In the genomic region with DNA sequence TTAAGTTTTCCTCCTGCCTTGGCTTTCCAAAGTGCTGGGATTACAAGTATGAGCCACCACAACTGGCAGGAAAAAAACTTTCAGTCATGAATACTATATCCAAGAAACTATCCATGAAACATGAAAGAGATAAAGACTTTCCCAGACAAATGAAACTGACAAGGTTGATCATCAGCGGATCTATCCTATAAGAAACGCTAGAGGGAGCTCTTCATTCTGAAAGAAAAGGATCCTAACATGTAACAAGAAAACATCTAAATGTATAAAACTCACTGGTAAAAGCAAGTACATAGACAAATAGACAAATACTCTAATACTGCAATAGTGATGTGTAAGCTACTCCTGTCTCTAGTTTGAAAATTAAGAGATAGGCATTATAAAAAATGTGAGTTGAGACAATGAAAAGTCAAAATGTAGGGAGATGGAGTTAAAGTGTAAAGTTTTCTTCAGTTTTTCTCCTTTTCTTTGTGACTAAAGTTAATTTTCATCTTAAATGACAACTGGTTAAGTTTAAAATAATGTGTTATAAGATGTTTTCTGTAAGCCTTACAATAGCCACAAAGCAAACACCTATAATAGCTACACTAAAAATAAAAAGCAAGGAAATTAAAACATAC, we compare ENCODE assay signal across 8 cellular contexts.
A peak's percentile ranks its signal among the peaks of the same experiment; 100 is the strongest.
DNase-seq lines count a peak whose midpoint lies in the region; ATAC-seq and TF ChIP-seq lines count a peak whose summit lies in the region.

No MANE protein-coding gene starts in this region.

- no peak for TF ChIP-seq POLR2A in tibial nerve (IDR thresholded peaks at IDR 0.05)

- 6 to 11% methylated on average over 2 of the region's 2 CpGs for WGBS in tibial nerve, 2 donors

- TF ChIP-seq CTCF in Calu3 (IDR thresholded peaks at IDR 0.05; ENCODE audit: unreplicated experiment) (peak; percentile 26), glutamatergic neuron (IDR thresholded peaks at IDR 0.05; ENCODE audit: partially characterized antibody, unreplicated experiment) (peak; percentile 75), tibial nerve (IDR thresholded peaks at IDR 0.05) (peak; percentile 30 to 59 (median 40))

- BruUV-seq in Calu3 (replicated peaks; lab: Mats Ljungman, UMichigan) = no TSS peak

- no peak for TF ChIP-seq EP300 in tibial nerve (IDR thresholded peaks at IDR 0.05)

- no peak overlapping the region for H3K4me3 ChIP-seq in Karpas-422 (ENCODE audit: low read length)
- no peak overlapping the region for H3K4me3 ChIP-seq in tibial nerve

- no peaks in the 10 kb centered on the region for H3K9me2 ChIP-seq in Karpas-422 (replicated peaks; ENCODE audit: insufficient read depth, low read length)

- H3K9me3 Mint-ChIP-seq in Calu3 (ENCODE audit: low read depth, unreplicated experiment) = no peaks in the 10 kb centered on the region
- H3K9me3 Mint-ChIP-seq in T-helper 1 cell treated with Interleukin-12 subunit alpha and Interleukin-12 subunit beta and Interleukin-4 antibody, amounts not matched to agents 30 μg/mL and 1 μg/mL, for 36 hours = no peaks in the 10 kb centered on the region
- H3K9me3 Mint-ChIP-seq in glutamatergic neuron (ENCODE audit: unreplicated experiment) = peaks cover 3% of the 10 kb centered on the region

- H3K36me3 ChIP-seq in Karpas-422 (ENCODE audit: insufficient read depth, low read length) (no peaks in the 10 kb centered on the region), tibial nerve (no peaks in the 10 kb centered on the region)

- no peak overlapping the region for H2AFZ ChIP-seq in Karpas-422 (ENCODE audit: low read length)

- H3K4me1 Mint-ChIP-seq in Calu3 (ENCODE audit: low read depth, unreplicated experiment) = peaks cover 13% of the 10 kb centered on the region
- H3K4me1 Mint-ChIP-seq in T-helper 1 cell treated with Interleukin-12 subunit alpha and Interleukin-12 subunit beta and Interleukin-4 antibody, amounts not matched to agents 30 μg/mL and 1 μg/mL, for 36 hours (ENCODE audit: low read depth) = peaks cover 22% of the 10 kb centered on the region
- no peaks in the 10 kb centered on the region for H3K4me1 Mint-ChIP-seq in glutamatergic neuron (ENCODE audit: low read depth, unreplicated experiment)

- H3K4me1 ChIP-seq in Karpas-422 (ENCODE audit: low read length) (peaks cover 11% of the 10 kb centered on the region; the same call in 1 of the 2 replicates), tibial nerve (peaks cover 0 to 11% (median 0%) of the 10 kb centered on the region in 4 donors)

- H3K27me3 ChIP-seq in Karpas-422 (ENCODE audit: low read length) (no peaks in the 10 kb centered on the region), tibial nerve (no peaks in the 10 kb centered on the region)

- intact Hi-C loops in Calu3 (cut with micrococcal nuclease; ENCODE audit: unreplicated experiment) = loop anchor here (5.0 to 10.0 kb wide), 2 partner anchors 244 to 1326 kb away; a partner anchor contains a TSS

- H3K36me3 Mint-ChIP-seq in Calu3 (ENCODE audit: insufficient read depth, unreplicated experiment) (no peaks in the 10 kb centered on the region), glutamatergic neuron (ENCODE audit: unreplicated experiment) (no peaks in the 10 kb centered on the region)
- no peaks in the 10 kb centered on the region for H3K36me3 Mint-ChIP-seq in T-helper 1 cell treated with Interleukin-12 subunit alpha and Interleukin-12 subunit beta and Interleukin-4 antibody, amounts not matched to agents 30 μg/mL and 1 μg/mL, for 36 hours (ENCODE audit: low read depth)

- DNase-seq in Calu3 = no peak
- peak; percentile 80 for DNase-seq in Karpas-422
- no peak for DNase-seq in glutamatergic neuron
- DNase-seq in tibial nerve (ENCODE audit: low spot score in 2 of 2) = no peak
- no peak for DNase-seq in epidermal melanocyte (ENCODE audit: insufficient read length, low spot score)
- no peak for DNase-seq in NCI-H128 (lab: John Stamatoyannopoulos, UW; ENCODE audit: unreplicated experiment)

- H3K27ac ChIP-seq in Karpas-422 (ENCODE audit: low read length) (no peak overlapping the region), tibial nerve (no peak overlapping the region)

- no peak overlapping the region for H3K9ac ChIP-seq in Karpas-422 (ENCODE audit: low read length)

- H4K20me1 ChIP-seq in Karpas-422 (ENCODE audit: insufficient read depth, low read depth, low read length) = no peaks in the 10 kb centered on the region

- CTCF ChIA-PET in Calu3 (lab: Charles Lee) = interaction anchor here (0.6 to 1.6 kb wide), 11 partner anchors 11 to 266 kb away, joined by 3 to 10 read pairs (median 4); a partner anchor contains a TSS

- H3K27me3 Mint-ChIP-seq in Calu3 (ENCODE audit: unreplicated experiment) (peaks cover 38% of the 10 kb centered on the region), glutamatergic neuron (ENCODE audit: unreplicated experiment) (no peaks in the 10 kb centered on the region)
- peaks cover 21% of the 10 kb centered on the region for H3K27me3 Mint-ChIP-seq in T-helper 1 cell treated with Interleukin-12 subunit alpha and Interleukin-12 subunit beta and Interleukin-4 antibody, amounts not matched to agents 30 μg/mL and 1 μg/mL, for 36 hours (ENCODE audit: low read depth)

- no peak overlapping the region for H3K4me3 Mint-ChIP-seq in Calu3 (ENCODE audit: low read depth, unreplicated experiment)
- peak overlapping the region; percentile 14 for H3K4me3 Mint-ChIP-seq in T-helper 1 cell treated with Interleukin-12 subunit alpha and Interleukin-12 subunit beta and Interleukin-4 antibody, amounts not matched to agents 30 μg/mL and 1 μg/mL, for 36 hours
- H3K4me3 Mint-ChIP-seq in glutamatergic neuron (ENCODE audit: unreplicated experiment) = no peak overlapping the region

- H3K79me2 ChIP-seq in Karpas-422 (ENCODE audit: low read length) = no peaks in the 10 kb centered on the region

- no peak for ATAC-seq in HG03354 (IDR thresholded peaks at IDR 0.05; ENCODE audit: poor library complexity, severe bottlenecking, unreplicated experiment)

- no peaks in the 10 kb centered on the region for H3K9me3 ChIP-seq in Karpas-422 (ENCODE audit: low read length)
- H3K9me3 ChIP-seq in tibial nerve = no peaks in the 10 kb centered on the region

- H3K27ac Mint-ChIP-seq in Calu3 (ENCODE audit: unreplicated experiment) (no peak overlapping the region), glutamatergic neuron (ENCODE audit: unreplicated experiment) (no peak overlapping the region)
- no peak overlapping the region for H3K27ac Mint-ChIP-seq in T-helper 1 cell treated with Interleukin-12 subunit alpha and Interleukin-12 subunit beta and Interleukin-4 antibody, amounts not matched to agents 30 μg/mL and 1 μg/mL, for 36 hours

- H3K4me2 ChIP-seq in Karpas-422 (ENCODE audit: low read depth, low read length, poor library complexity, severe bottlenecking) = no peak overlapping the region
